1 cellular context compared by ENCODE assay signal in genomic region chr15:56464893-56465520, GRCh38.
TF ChIP-seq lines count a peak whose summit lies in the region.

Gene MNS1 (minus strand): TSS chr15:56465137. CDS start chr15:56464972, 165 bp downstream.

TF ChIP-seq in K562, 482 proteins besides CTCF, POLR2A, EP300 and RAD21 (continued from another document and continues in another):
- TF ChIP-seq ZNF449 (CRISPR knock-in tag; IDR thresholded peaks at IDR 0.05) = no peak
- TF ChIP-seq HMGXB4 (CRISPR knock-in tag; IDR thresholded peaks at IDR 0.05) = no peak
- peak; percentile 80; the same call in 1 of the 2 replicates for TF ChIP-seq E2F3 (CRISPR knock-in tag; IDR thresholded peaks at IDR 0.05)
- TF ChIP-seq POLR2AphosphoS2 (IDR thresholded peaks at IDR 0.05; ENCODE audit: low read length) = no peak
- no peak for TF ChIP-seq DLX4 (CRISPR knock-in tag; IDR thresholded peaks at IDR 0.05)
- no peak for TF ChIP-seq ZNF354B (CRISPR knock-in tag; IDR thresholded peaks at IDR 0.05)
- TF ChIP-seq NR0B1 (IDR thresholded peaks at IDR 0.05; ENCODE audit: partially characterized antibody) = no peak
- no peak for TF ChIP-seq NELFE (IDR thresholded peaks at IDR 0.05; ENCODE audit: insufficient read depth, insufficient read length)
- no peak for TF ChIP-seq ELK3 (CRISPR knock-in tag; IDR thresholded peaks at IDR 0.05)
- no peak for TF ChIP-seq CBX1 (IDR thresholded peaks at IDR 0.05; ENCODE audit: low read depth)
- no peak for TF ChIP-seq PURB (CRISPR knock-in tag; IDR thresholded peaks at IDR 0.05; ENCODE audit: low read depth)
- no peak for TF ChIP-seq RCOR1 (IDR thresholded peaks at IDR 0.05; ENCODE audit: borderline replicate concordance in 1 of 2, low read depth in 2 of 2, low read length in 2 of 2)
- TF ChIP-seq ZNF444 (CRISPR knock-in tag; IDR thresholded peaks at IDR 0.05) = no peak
- no peak for TF ChIP-seq CREB3 (tag; conservative IDR thresholded peaks at IDR 0.05; ENCODE audit: low read depth)
- peak; percentile 41 for TF ChIP-seq TBP (optimal IDR thresholded peaks at IDR 0.05; ENCODE audit: low read depth, low read length)
- no peak for TF ChIP-seq ID3 (CRISPR knock-in tag; IDR thresholded peaks at IDR 0.05)
- TF ChIP-seq ID3 (tag; IDR thresholded peaks at IDR 0.05) = peak; percentile 66; the same call in 1 of the 2 replicates
- no peak for TF ChIP-seq EWSR1 (IDR thresholded peaks at IDR 0.05; ENCODE audit: borderline replicate concordance, low read depth, partially characterized antibody)
- no peak for TF ChIP-seq UBTF (IDR thresholded peaks at IDR 0.05; ENCODE audit: borderline replicate concordance in 1 of 2, low read depth in 2 of 2, low read length in 2 of 2)
- TF ChIP-seq TCF15 (CRISPR knock-in tag; IDR thresholded peaks at IDR 0.05) = no peak
- peak; percentile 68 for TF ChIP-seq MYBL2 (IDR thresholded peaks at IDR 0.05; ENCODE audit: low read depth)
- no peak for TF ChIP-seq MYBL2 (CRISPR knock-in tag; IDR thresholded peaks at IDR 0.05; ENCODE audit: borderline replicate concordance)
- no peak for TF ChIP-seq SIX5 (IDR thresholded peaks at IDR 0.05; ENCODE audit: borderline replicate concordance in 1 of 2, insufficient read depth in 1 of 2, low read depth in 1 of 2, low read length in 2 of 2)
- no peak for TF ChIP-seq HSF4 (CRISPR knock-in tag; IDR thresholded peaks at IDR 0.05; ENCODE audit: borderline replicate concordance)
- TF ChIP-seq ZHX1 (conservative IDR thresholded peaks at IDR 0.05; ENCODE audit: low read length) = no peak
- no peak for TF ChIP-seq ZNF384 (IDR thresholded peaks at IDR 0.05; ENCODE audit: low read depth, low read length)
- TF ChIP-seq PTRF (tag; IDR thresholded peaks at IDR 0.05) = no peak
- TF ChIP-seq ZNF224 (CRISPR knock-in tag; IDR thresholded peaks at IDR 0.05) = no peak
- TF ChIP-seq TSHZ1 (CRISPR knock-in tag; IDR thresholded peaks at IDR 0.05) = no peak
- no peak for TF ChIP-seq SRSF7 (optimal IDR thresholded peaks at IDR 0.05; ENCODE audit: low read depth, low read length)
- no peak for TF ChIP-seq CBX2 (IDR thresholded peaks at IDR 0.05; ENCODE audit: insufficient read depth, low read length, poor library complexity, severe bottlenecking)
